In genomic region chr11:47636331-47636730, GRCh38 we compare ENCODE assay signal across 10 cellular contexts. TPM values are rescaled to one million over a fixed set of nuclear protein-coding genes. Genes with fewer than 3 reads are reported as not detected.
"Had no signal": no experiment of that assay in that cellular context is flagged by ENCODE, and none has a peak within 500 bp of the region (broad histone marks: within the 10 kb centered on the region; RNA-seq: fewer than 3 reads in every experiment).

No MANE protein-coding gene starts in this region.

RNA-seq across cellular contexts. Expression of gene C1QTNF4, which starts 42.1 kb away (rescaled TPM):
- total RNA-seq: activated naive CD4-positive, alpha-beta T cell treated with anti-CD3 and anti-CD28 coated beads for 36 hours; activated naive CD8-positive, alpha-beta T cell treated with anti-CD3 and anti-CD28 coated beads for 36 hours; ascending aorta had no signal

RNA-seq across cellular contexts. Expression of gene FAM180B, which starts 49.9 kb away (rescaled TPM):
- total RNA-seq: activated naive CD4-positive, alpha-beta T cell treated with anti-CD3 and anti-CD28 coated beads for 36 hours; activated naive CD8-positive, alpha-beta T cell treated with anti-CD3 and anti-CD28 coated beads for 36 hours; activated naive CD8-positive, alpha-beta T cell treated with anti-CD3 and anti-CD28 coated beads, Interleukin-2, amount 10 ng/mL, durations not matched to agents 7 days and 5 days; activated T-helper 1 cell treated with anti-CD3 and anti-CD28 coated beads, Interleukin-12 subunit alpha, Interleukin-12 subunit beta, Interleukin-2, Interleukin-4 antibody, amounts not matched to agents 30 ng/mL and 10 ng/mL and 1 ng/mL, durations not matched to agents 14 hours and 24 hours and 36 hours; activated T-helper 17 cell treated with anti-CD3 and anti-CD28 coated beads, Interleukin-2, amount 50 U/mL, for 72 hours; ascending aorta; bronchial epithelial cell; cardiac muscle cell; cardiac septum; cerebellum had no signal
